In the genomic region with DNA sequence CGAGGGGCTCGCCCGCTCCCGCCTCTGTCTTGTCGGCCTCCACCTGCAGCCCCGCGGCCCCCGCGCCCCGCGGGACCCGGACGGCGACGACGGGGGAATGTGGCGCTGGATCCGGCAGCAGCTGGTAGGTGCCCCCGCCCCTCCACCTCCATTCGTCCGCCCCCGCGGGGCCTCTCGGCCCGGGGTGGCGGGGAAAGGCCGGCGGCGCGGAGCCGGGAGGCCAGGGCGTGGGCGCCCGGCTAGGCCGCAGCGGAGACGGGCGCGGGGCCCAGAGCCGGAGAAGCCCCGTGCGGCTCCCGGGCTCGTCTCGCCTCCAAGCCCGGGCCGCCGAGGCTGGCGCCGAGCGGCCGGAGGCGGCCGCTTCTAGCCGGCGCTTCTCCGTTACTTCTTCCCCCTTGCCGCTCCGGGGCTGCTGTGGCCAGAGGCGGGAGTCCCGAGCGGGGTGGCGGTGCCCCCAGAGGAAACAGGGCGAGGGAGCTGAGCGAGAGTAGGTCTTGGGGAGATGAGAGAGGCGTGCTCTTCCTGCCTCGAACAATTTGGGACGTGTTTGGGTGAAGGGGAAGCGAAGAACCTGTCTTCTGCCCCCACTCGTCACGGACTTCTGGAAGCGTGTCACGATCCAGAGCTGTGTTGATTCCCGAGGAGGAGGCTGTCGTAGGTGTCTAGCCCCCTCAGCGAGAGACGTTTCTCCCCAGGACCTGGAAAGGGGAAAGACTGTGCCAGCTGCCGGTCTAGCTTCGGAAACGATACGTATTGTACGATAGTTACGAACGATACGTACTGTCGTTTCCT, we compare ENCODE assay signal across 8 cellular contexts. TPM values are rescaled to one million over a fixed set of nuclear protein-coding genes. Genes with fewer than 3 reads are reported as not detected.
A peak's percentile ranks its signal among the peaks of the same experiment; 100 is the strongest.
DNase-seq lines count a peak whose midpoint lies in the region; ATAC-seq and TF ChIP-seq lines count a peak whose summit lies in the region.

No MANE protein-coding gene starts in this region.

- peaks cover 20% of the 10 kb centered on the region for H3F3A ChIP-seq in PC-9 (ENCODE audit: insufficient read depth, low read depth)

- WGBS in testis, 2 donors: 0% methylated on average over 16 to 60 of the region's 86 CpGs

- H3K4me1 Mint-ChIP-seq in activated T-helper 2 cell treated with anti-CD3 and anti-CD28 coated beads, Interferon-gamma antibody, Interleukin-2, Interleukin-4, amounts not matched to agents 10 μg/mL and 5 μg/mL and 100 μg/mL, durations not matched to agents 14 hours and 24 hours and 36 hours (ENCODE audit: low read depth): peaks cover 34% of the 10 kb centered on the region

- H3K27ac ChIP-seq in PC-9 (peak overlapping the region; percentile 50), testis (peak overlapping the region; percentile 92 to 94)

- H2AFZ ChIP-seq in PC-9 (peak overlapping the region; percentile 84), neuron (ENCODE audit: low read depth, low read length) (peak overlapping the region; percentile 66)

- peak; percentile 43 for ATAC-seq in GM19025 (IDR thresholded peaks at IDR 0.05; ENCODE audit: low read depth, unreplicated experiment)
- peak; percentile 32 for ATAC-seq in HG03175 (IDR thresholded peaks at IDR 0.05; ENCODE audit: unreplicated experiment)

- POLR2A ChIA-PET in PC-9 (lab: Charles Lee; ENCODE audit: unreplicated experiment): interaction anchor here (0.6 to 0.7 kb wide), 4 partner anchors 80 to 1814 kb away, joined by 3 to 5 read pairs (median 4); no protein-coding TSS in a partner anchor

- peak overlapping the region; percentile 92 for H3K27ac Mint-ChIP-seq in activated T-helper 2 cell treated with anti-CD3 and anti-CD28 coated beads, Interferon-gamma antibody, Interleukin-2, Interleukin-4, amounts not matched to agents 10 μg/mL and 5 μg/mL and 100 μg/mL, durations not matched to agents 14 hours and 24 hours and 36 hours

- peaks cover 49% of the 10 kb centered on the region for H3K79me2 ChIP-seq in PC-9 (ENCODE audit: low read depth)

- TF ChIP-seq CTCF in BE2C (IDR thresholded peaks at IDR 0.05; ENCODE audit: low read depth, low read length) (no peak), PC-9 (conservative IDR thresholded peaks at IDR 0.05) (no peak), foreskin fibroblast (IDR thresholded peaks at IDR 0.05; ENCODE audit: low read depth, low read length) (no peak), testis (IDR thresholded peaks at IDR 0.05) (no peak)

- no peaks in the 10 kb centered on the region for H3K27me3 Mint-ChIP-seq in activated T-helper 2 cell treated with anti-CD3 and anti-CD28 coated beads, Interferon-gamma antibody, Interleukin-2, Interleukin-4, amounts not matched to agents 10 μg/mL and 5 μg/mL and 100 μg/mL, durations not matched to agents 14 hours and 24 hours and 36 hours (ENCODE audit: low read depth)

- no peaks in the 10 kb centered on the region for H3K9me3 ChIP-seq in BE2C
- no peaks in the 10 kb centered on the region for H3K9me3 ChIP-seq in PC-9 (ENCODE audit: insufficient read depth, low read depth)
- no peaks in the 10 kb centered on the region for H3K9me3 ChIP-seq in neuron (ENCODE audit: low read length)
- no peaks in the 10 kb centered on the region for H3K9me3 ChIP-seq in testis

- no peaks in the 10 kb centered on the region for H4K20me1 ChIP-seq in PC-9 (ENCODE audit: insufficient read depth)

- H3K36me3 ChIP-seq in BE2C: no peaks in the 10 kb centered on the region
- peaks cover 5% of the 10 kb centered on the region; the same call in 1 of the 2 replicates for H3K36me3 ChIP-seq in PC-9 (ENCODE audit: low read depth)
- no peaks in the 10 kb centered on the region for H3K36me3 ChIP-seq in neuron (ENCODE audit: insufficient read depth, low read length)
- H3K36me3 ChIP-seq in testis (ENCODE audit: low read depth, missing control alignments): no peaks in the 10 kb centered on the region

- H3K27me3 ChIP-seq in BE2C: peaks cover 14% of the 10 kb centered on the region
- no peaks in the 10 kb centered on the region for H3K27me3 ChIP-seq in PC-9 (ENCODE audit: insufficient read depth, low read depth)
- H3K27me3 ChIP-seq in neuron (ENCODE audit: insufficient read depth, low read length): peaks cover 17% of the 10 kb centered on the region
- no peaks in the 10 kb centered on the region for H3K27me3 ChIP-seq in testis

- no peaks in the 10 kb centered on the region for H3K9me2 ChIP-seq in PC-9 (ENCODE audit: insufficient read depth)

- BruUV-seq in PC-9 (replicated peaks; lab: Mats Ljungman, UMichigan): no TSS peak

- CTCF ChIA-PET in PC-9 (lab: Charles Lee): interaction anchor here (1.8 kb wide), 1 partner anchor 80 kb away, joined by 5 read pairs; no protein-coding TSS in a partner anchor

- H3K4me2 ChIP-seq in PC-9: peak overlapping the region; percentile 97

- TF ChIP-seq POLR2A in testis (IDR thresholded peaks at IDR 0.05): no peak

- DNase-seq in BE2C (peak; percentile 42), PC-9 (peak in 1 of 2 experiments; percentile 50), foreskin fibroblast (peak; percentile 30 to 69), testis (peak; percentile 58)
- DNase-seq in activated T-helper 2 cell treated with anti-CD3 and anti-CD28 coated beads, Interferon-gamma antibody, Interleukin-2, Interleukin-4, amounts not matched to agents 10 μg/mL and 5 μg/mL and 100 μg/mL, durations not matched to agents 14 hours and 24 hours and 36 hours (ENCODE audit: low spot score): peak; percentile 52

- peaks cover 33% of the 10 kb centered on the region for H3K36me3 Mint-ChIP-seq in activated T-helper 2 cell treated with anti-CD3 and anti-CD28 coated beads, Interferon-gamma antibody, Interleukin-2, Interleukin-4, amounts not matched to agents 10 μg/mL and 5 μg/mL and 100 μg/mL, durations not matched to agents 14 hours and 24 hours and 36 hours (ENCODE audit: low read depth)

- peak overlapping the region; percentile 92 for H3K4me3 Mint-ChIP-seq in activated T-helper 2 cell treated with anti-CD3 and anti-CD28 coated beads, Interferon-gamma antibody, Interleukin-2, Interleukin-4, amounts not matched to agents 10 μg/mL and 5 μg/mL and 100 μg/mL, durations not matched to agents 14 hours and 24 hours and 36 hours (ENCODE audit: low read depth)

- intact Hi-C loops in PC-9 (cut with micrococcal nuclease; ENCODE audit: unreplicated experiment) (loop anchor here (2.0 to 5.0 kb wide), 2 partner anchors 75 to 473 kb away; no protein-coding TSS in a partner anchor), testis (cut with DNase I; ENCODE audit: low total_unique reads) (no loop called here)
- intact Hi-C loops in activated T-helper 2 cell treated with anti-CD3 and anti-CD28 coated beads, Interferon-gamma antibody, Interleukin-2, Interleukin-4, amounts not matched to agents 10 μg/mL and 5 μg/mL and 100 μg/mL, durations not matched to agents 14 hours and 24 hours and 36 hours (cut with micrococcal nuclease): loop anchor here (5.0 to 10.0 kb wide), 4 partner anchors 68 to 641 kb away; a partner anchor contains a TSS

- peak overlapping the region; percentile 95 for H3K4me3 ChIP-seq in BE2C (ENCODE audit: low read depth, low read length)
- H3K4me3 ChIP-seq in PC-9: peak overlapping the region; percentile 68
- H3K4me3 ChIP-seq in foreskin fibroblast (ENCODE audit: low read depth in 1 of 2, low read length in 2 of 2): peak overlapping the region; percentile 76 to 82
- H3K4me3 ChIP-seq in neuron (ENCODE audit: low read length): peak overlapping the region; percentile 70
- peak overlapping the region; percentile 86 to 92 for H3K4me3 ChIP-seq in testis

- H3K4me1 ChIP-seq in BE2C (peaks cover 2% of the 10 kb centered on the region; the same call in 1 of the 2 replicates), PC-9 (replicated peaks; ENCODE audit: insufficient read depth) (peaks cover 38% of the 10 kb centered on the region), neuron (ENCODE audit: insufficient read depth, low read length) (peaks cover 10% of the 10 kb centered on the region), testis (peaks cover 6% of the 10 kb centered on the region)

- H3K9me3 Mint-ChIP-seq in activated T-helper 2 cell treated with anti-CD3 and anti-CD28 coated beads, Interferon-gamma antibody, Interleukin-2, Interleukin-4, amounts not matched to agents 10 μg/mL and 5 μg/mL and 100 μg/mL, durations not matched to agents 14 hours and 24 hours and 36 hours: no peaks in the 10 kb centered on the region

RNA-seq across cellular contexts. Expression of a gene that starts 0.6 kb away (rescaled TPM):
- 5.0 TPM for polyA plus RNA-seq in BE2C (2012; ENCODE audit: insufficient read depth, insufficient read length, low read depth)
- total RNA-seq in PC-9 (2021): 48.3 and 66.5 TPM in 2 replicates
- total RNA-seq in activated T-helper 2 cell treated with anti-CD3 and anti-CD28 coated beads, Interferon-gamma antibody, Interleukin-2, Interleukin-4, amounts not matched to agents 10 μg/mL and 5 μg/mL and 100 μg/mL, durations not matched to agents 14 hours and 24 hours and 36 hours: 97.5 and 98.3 TPM in 2 replicates
- 100 to 1,000 TPM; 114 to 138 TPM for total RNA-seq in testis
- polyA plus RNA-seq in testis (ENCODE audit: insufficient read depth, low read depth, low replicate concordance): 65.8 TPM
